ENCODE assay signal across 21 cellular contexts in the genomic region with DNA sequence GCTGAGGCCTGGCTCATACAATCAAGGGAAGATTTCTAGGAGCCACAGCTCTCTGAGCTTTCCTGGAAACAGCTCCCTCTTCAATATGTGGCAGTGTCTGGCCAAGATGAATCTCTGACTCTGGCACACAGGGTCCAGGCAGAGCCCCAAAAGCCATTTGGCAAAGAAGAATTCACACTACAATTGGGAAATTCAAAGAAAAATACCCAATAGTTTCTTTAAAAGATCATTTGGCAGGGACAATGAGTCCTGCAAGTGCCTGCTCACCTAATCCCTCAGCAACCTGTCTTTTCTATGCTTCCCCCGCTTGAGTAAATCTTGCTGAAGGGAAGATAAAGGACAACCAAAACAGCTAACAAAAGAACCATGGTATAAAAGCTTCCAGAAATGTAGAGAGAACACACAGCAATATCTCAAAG.
DNase-seq lines count a peak whose midpoint lies in the region; ATAC-seq, FAIRE-seq and TF ChIP-seq lines count a peak whose summit lies in the region.
"Had no signal": no experiment of that assay in that cellular context is flagged by ENCODE, and none has a peak within 500 bp of the region (broad histone marks: within the 10 kb centered on the region; RNA-seq: fewer than 3 reads in every experiment).

No MANE protein-coding gene starts in this region.

- H3K9ac ChIP-seq in neural progenitor cell = no peak overlapping the region

- H3K4me1 ChIP-seq in left ventricle myocardium inferior (peaks cover 92% of the 10 kb centered on the region), neural progenitor cell (peaks cover 33% of the 10 kb centered on the region)
- H3K4me1 ChIP-seq: foreskin keratinocyte had no signal

- no peaks in the 10 kb centered on the region for H3K9me3 Mint-ChIP-seq in neural progenitor cell
- H3K9me3 Mint-ChIP-seq in glutamatergic neuron (ENCODE audit: unreplicated experiment) = no peaks in the 10 kb centered on the region
- H3K9me3 Mint-ChIP-seq: activated naive CD8-positive, alpha-beta T cell treated with anti-CD3 and anti-CD28 coated beads, Interleukin-2, amount 10 ng/mL, durations not matched to agents 7 days and 5 days; activated T-cell treated with anti-CD3 and anti-CD28 coated beads, Interleukin-2, amount 50 U/mL, for 72 hours; stimulated activated memory B cell treated with anti-CD40 and anti-IgM and Interleukin-4, amounts not matched to agents 10 μg/mL and 1 μg/mL and 100 μg/mL, for 72 hours; type B pancreatic cell had no signal

- no peaks in the 10 kb centered on the region for H3K79me2 ChIP-seq in neural progenitor cell (ENCODE audit: low read depth)

- no peaks in the 10 kb centered on the region for H3K9me3 ChIP-seq in left ventricle myocardium inferior (replicated peaks)
- no peaks in the 10 kb centered on the region for H3K9me3 ChIP-seq in neural progenitor cell (ENCODE audit: low read depth)

- H3K27me3 ChIP-seq in left ventricle myocardium inferior (ENCODE audit: low read depth) (no peaks in the 10 kb centered on the region), neural progenitor cell (no peaks in the 10 kb centered on the region)
- H3K27me3 ChIP-seq: foreskin keratinocyte had no signal

- H3K27ac Mint-ChIP-seq in neural progenitor cell (peak overlapping the region; percentile 86), glutamatergic neuron (ENCODE audit: unreplicated experiment) (no peak overlapping the region)
- H3K27ac Mint-ChIP-seq: activated CD8-positive, alpha-beta T cell treated with anti-CD3 and anti-CD28 coated beads, Interleukin-2, amount 10 ng/mL, durations not matched to agents 7 days and 5 days; activated naive CD8-positive, alpha-beta T cell treated with anti-CD3 and anti-CD28 coated beads, Interleukin-2, amount 10 ng/mL, durations not matched to agents 7 days and 5 days; activated T-cell treated with anti-CD3 and anti-CD28 coated beads, Interleukin-2, amount 50 U/mL, for 72 hours; stimulated activated memory B cell treated with anti-CD40 and anti-IgM and Interleukin-4, amounts not matched to agents 10 μg/mL and 1 μg/mL and 100 μg/mL, for 72 hours had no signal

- no peak for TF ChIP-seq POLR2A in H54 (IDR thresholded peaks at IDR 0.05; ENCODE audit: low read depth, low read length)

- no peak overlapping the region for H3K4me3 Mint-ChIP-seq in neural progenitor cell
- H3K4me3 Mint-ChIP-seq in glutamatergic neuron (ENCODE audit: unreplicated experiment) = no peak overlapping the region
- H3K4me3 Mint-ChIP-seq: activated CD8-positive, alpha-beta T cell treated with anti-CD3 and anti-CD28 coated beads, Interleukin-2, amount 10 ng/mL, durations not matched to agents 7 days and 5 days; activated naive CD8-positive, alpha-beta T cell treated with anti-CD3 and anti-CD28 coated beads, Interleukin-2, amount 10 ng/mL, durations not matched to agents 7 days and 5 days; activated T-cell treated with anti-CD3 and anti-CD28 coated beads, Interleukin-2, amount 50 U/mL, for 72 hours; stimulated activated memory B cell treated with anti-CD40 and anti-IgM and Interleukin-4, amounts not matched to agents 10 μg/mL and 1 μg/mL and 100 μg/mL, for 72 hours; type B pancreatic cell had no signal

- FAIRE-seq in H54 (lab: Jason Lieb, UNC) = no peak
- FAIRE-seq: A204.1 had no signal

- intact Hi-C loops in Right ventricle myocardium inferior (cut with DNase I) (no loop called here), cardiac septum (cut with DNase I) (no loop called here), left ventricle myocardium inferior (cut with micrococcal nuclease) (no loop called here)

- peaks cover 21% of the 10 kb centered on the region for H3F3A ChIP-seq in neural progenitor cell (ENCODE audit: low read depth)

- peaks cover 23% of the 10 kb centered on the region for H3K4me1 Mint-ChIP-seq in neural progenitor cell
- H3K4me1 Mint-ChIP-seq in glutamatergic neuron (ENCODE audit: low read depth, unreplicated experiment) = no peaks in the 10 kb centered on the region
- H3K4me1 Mint-ChIP-seq: activated naive CD8-positive, alpha-beta T cell treated with anti-CD3 and anti-CD28 coated beads, Interleukin-2, amount 10 ng/mL, durations not matched to agents 7 days and 5 days; stimulated activated memory B cell treated with anti-CD40 and anti-IgM and Interleukin-4, amounts not matched to agents 10 μg/mL and 1 μg/mL and 100 μg/mL, for 72 hours had no signal

- no peak overlapping the region for H2AFZ ChIP-seq in neural progenitor cell (replicated peaks)

- no peaks in the 10 kb centered on the region for H3K36me3 ChIP-seq in left ventricle myocardium inferior
- H3K36me3 ChIP-seq in neural progenitor cell = no peaks in the 10 kb centered on the region

- peak; percentile 63 for ATAC-seq in Right ventricle myocardium inferior
- ATAC-seq: activated CD8-positive, alpha-beta T cell treated with anti-CD3 and anti-CD28 coated beads, Interleukin-2, amount 10 ng/mL, durations not matched to agents 7 days and 5 days; activated T-cell treated with anti-CD3 and anti-CD28 coated beads, Interleukin-2, amount 50 U/mL, for 72 hours; foreskin keratinocyte; stimulated activated memory B cell treated with anti-CD40 and anti-IgM and Interleukin-4, amounts not matched to agents 10 μg/mL and 1 μg/mL and 100 μg/mL, for 72 hours had no signal

- H3K4me3 ChIP-seq in left ventricle myocardium inferior (no peak overlapping the region), neural progenitor cell (no peak overlapping the region)
- H3K4me3 ChIP-seq: smooth muscle cell had no signal

- H3K27ac ChIP-seq in left ventricle myocardium inferior (replicated peaks) (peak overlapping the region; percentile 65), neural progenitor cell (peak overlapping the region; percentile 43)
- H3K27ac ChIP-seq: C4-2B, foreskin keratinocyte, VCaP had no signal

- H3K27me3 Mint-ChIP-seq in neural progenitor cell (ENCODE audit: insufficient read depth, low read depth) (peaks cover 2% of the 10 kb centered on the region), glutamatergic neuron (ENCODE audit: unreplicated experiment) (no peaks in the 10 kb centered on the region)
- H3K27me3 Mint-ChIP-seq: stimulated activated memory B cell treated with anti-CD40 and anti-IgM and Interleukin-4, amounts not matched to agents 10 μg/mL and 1 μg/mL and 100 μg/mL, for 72 hours; type B pancreatic cell had no signal

- DNase-seq in Right ventricle myocardium inferior (ENCODE audit: missing footprints) (no peak), cardiac septum (ENCODE audit: low spot score) (no peak), left ventricle myocardium inferior (no peak), neural progenitor cell (ENCODE audit: low spot score) (peak; percentile 79), H54 (ENCODE audit: insufficient read length, low spot score) (no peak), cortex of kidney (lab: John Stamatoyannopoulos, UW) (no peak), glutamatergic neuron (no peak), GM10266 (ENCODE audit: extremely low spot score) (no peak)
- DNase-seq: activated CD8-positive, alpha-beta T cell treated with anti-CD3 and anti-CD28 coated beads, Interleukin-2, amount 10 ng/mL, durations not matched to agents 7 days and 5 days; activated naive CD8-positive, alpha-beta T cell treated with anti-CD3 and anti-CD28 coated beads, Interleukin-2, amount 10 ng/mL, durations not matched to agents 7 days and 5 days; activated T-cell treated with anti-CD3 and anti-CD28 coated beads, Interleukin-2, amount 50 U/mL, for 72 hours; DMS53; foreskin keratinocyte; NCI-H2029; RPMI8226 had no signal

- peak overlapping the region; percentile 51 for H3K4me2 ChIP-seq in neural progenitor cell
- H3K4me2 ChIP-seq: smooth muscle cell had no signal

- TF ChIP-seq CTCF in left ventricle myocardium inferior (IDR thresholded peaks at IDR 0.05; ENCODE audit: borderline replicate concordance) = no peak
- TF ChIP-seq CTCF in neural progenitor cell (IDR thresholded peaks at IDR 0.05) = no peak
- TF ChIP-seq CTCF in glutamatergic neuron (IDR thresholded peaks at IDR 0.05; ENCODE audit: partially characterized antibody, unreplicated experiment) = no peak
- TF ChIP-seq CTCF in GM10266 (IDR thresholded peaks at IDR 0.05; ENCODE audit: control insufficient read depth, insufficient read depth, low read depth, missing control alignments) = no peak

- H3K36me3 Mint-ChIP-seq in neural progenitor cell (peaks cover 1% of the 10 kb centered on the region), glutamatergic neuron (ENCODE audit: unreplicated experiment) (no peaks in the 10 kb centered on the region)
- H3K36me3 Mint-ChIP-seq: stimulated activated memory B cell treated with anti-CD40 and anti-IgM and Interleukin-4, amounts not matched to agents 10 μg/mL and 1 μg/mL and 100 μg/mL, for 72 hours had no signal

- H4K20me1 ChIP-seq in neural progenitor cell (ENCODE audit: low read depth) = no peaks in the 10 kb centered on the region
